ENCODE assay signal across 8 cellular contexts in genomic region chr5:142324871-142325676, GRCh38. TPM values are rescaled to one million over a fixed set of nuclear protein-coding genes. Genes with fewer than 3 reads are reported as not detected.
DNase-seq lines count a peak whose midpoint lies in the region; ATAC-seq and TF ChIP-seq lines count a peak whose summit lies in the region.

A gene with protein sequence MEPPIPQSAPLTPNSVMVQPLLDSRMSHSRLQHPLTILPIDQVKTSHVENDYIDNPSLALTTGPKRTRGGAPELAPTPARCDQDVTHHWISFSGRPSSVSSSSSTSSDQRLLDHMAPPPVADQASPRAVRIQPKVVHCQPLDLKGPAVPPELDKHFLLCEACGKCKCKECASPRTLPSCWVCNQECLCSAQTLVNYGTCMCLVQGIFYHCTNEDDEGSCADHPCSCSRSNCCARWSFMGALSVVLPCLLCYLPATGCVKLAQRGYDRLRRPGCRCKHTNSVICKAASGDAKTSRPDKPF (minus strand): TSS chr5:142325021. CDS start chr5:142315108, 9,913 bp downstream.

- H3F3A ChIP-seq in DOHH2 (ENCODE audit: control insufficient read depth, insufficient read depth): no peaks in the 10 kb centered on the region

- H3K4me1 ChIP-seq in DOHH2 (ENCODE audit: control insufficient read depth, low read length): peaks cover 9% of the 10 kb centered on the region; the same call in 1 of the 2 replicates

- peak; percentile 86 to 91 for DNase-seq in Kasumi-1 (lab: John Stamatoyannopoulos, UW)
- peak; percentile 98 for DNase-seq in RPMI7951 (ENCODE audit: low read depth)
- peak; percentile 78 for DNase-seq in activated T-helper 2 cell treated with anti-CD3 and anti-CD28 coated beads, Interferon-gamma antibody, Interleukin-2, Interleukin-4, amounts not matched to agents 10 μg/mL and 5 μg/mL and 100 μg/mL, durations not matched to agents 14 hours and 24 hours and 36 hours (ENCODE audit: low spot score)
- DNase-seq in fibroblast of peridontal ligament (ENCODE audit: extremely low read depth): peak; percentile 98
- peak; percentile 69 to 90 (median 78) for DNase-seq in naive thymus-derived CD8-positive, alpha-beta T cell
- peak; percentile 86 for DNase-seq in stimulated activated naive B cell treated with anti-CD40 and anti-IgM and Interleukin-4, amounts not matched to agents 10 μg/mL and 1 μg/mL and 100 μg/mL, for 72 hours

- H3K27me3 Mint-ChIP-seq in activated T-helper 2 cell treated with anti-CD3 and anti-CD28 coated beads, Interferon-gamma antibody, Interleukin-2, Interleukin-4, amounts not matched to agents 10 μg/mL and 5 μg/mL and 100 μg/mL, durations not matched to agents 14 hours and 24 hours and 36 hours (ENCODE audit: low read depth): peaks cover 40% of the 10 kb centered on the region
- peaks cover 43 to 98% (median 63%) of the 10 kb centered on the region in 5 donors for H3K27me3 Mint-ChIP-seq in naive thymus-derived CD8-positive, alpha-beta T cell
- peaks cover 78 to 81% of the 10 kb centered on the region in 2 donors for H3K27me3 Mint-ChIP-seq in stimulated activated naive B cell treated with anti-CD40 and anti-IgM and Interleukin-4, amounts not matched to agents 10 μg/mL and 1 μg/mL and 100 μg/mL, for 72 hours

- no peaks in the 10 kb centered on the region for H3K9me3 Mint-ChIP-seq in activated T-helper 2 cell treated with anti-CD3 and anti-CD28 coated beads, Interferon-gamma antibody, Interleukin-2, Interleukin-4, amounts not matched to agents 10 μg/mL and 5 μg/mL and 100 μg/mL, durations not matched to agents 14 hours and 24 hours and 36 hours
- no peaks in the 10 kb centered on the region for H3K9me3 Mint-ChIP-seq in naive thymus-derived CD8-positive, alpha-beta T cell
- H3K9me3 Mint-ChIP-seq in stimulated activated naive B cell treated with anti-CD40 and anti-IgM and Interleukin-4, amounts not matched to agents 10 μg/mL and 1 μg/mL and 100 μg/mL, for 72 hours: no peaks in the 10 kb centered on the region

- no peaks in the 10 kb centered on the region for H3K36me3 ChIP-seq in DOHH2 (ENCODE audit: control insufficient read depth, low read length)

- peaks cover 31% of the 10 kb centered on the region for H3K4me1 Mint-ChIP-seq in activated T-helper 2 cell treated with anti-CD3 and anti-CD28 coated beads, Interferon-gamma antibody, Interleukin-2, Interleukin-4, amounts not matched to agents 10 μg/mL and 5 μg/mL and 100 μg/mL, durations not matched to agents 14 hours and 24 hours and 36 hours (ENCODE audit: low read depth)
- H3K4me1 Mint-ChIP-seq in naive thymus-derived CD8-positive, alpha-beta T cell: peaks cover 16 to 48% (median 30%) of the 10 kb centered on the region in 4 donors
- peaks cover 28 to 53% of the 10 kb centered on the region in 2 donors for H3K4me1 Mint-ChIP-seq in stimulated activated naive B cell treated with anti-CD40 and anti-IgM and Interleukin-4, amounts not matched to agents 10 μg/mL and 1 μg/mL and 100 μg/mL, for 72 hours

- POLR2A ChIA-PET in naive thymus-derived CD8-positive, alpha-beta T cell (lab: Charles Lee): interaction anchor here (0.6 to 2.8 kb wide), 7 partner anchors 14 to 356 kb away, joined by 3 to 19 read pairs (median 3); partner anchors contain the start of gene RNF14

- H3K79me2 ChIP-seq in DOHH2 (ENCODE audit: control insufficient read depth, low read length): no peaks in the 10 kb centered on the region

- intact Hi-C loops in activated T-helper 2 cell treated with anti-CD3 and anti-CD28 coated beads, Interferon-gamma antibody, Interleukin-2, Interleukin-4, amounts not matched to agents 10 μg/mL and 5 μg/mL and 100 μg/mL, durations not matched to agents 14 hours and 24 hours and 36 hours (cut with micrococcal nuclease): loop anchor here (1.0 to 2.0 kb wide), 2 partner anchors 32 to 108 kb away; no protein-coding TSS in a partner anchor

- H3K4me2 ChIP-seq in DOHH2 (ENCODE audit: low read length): peak within 1 kb of the TSS; percentile 49

- no peaks in the 10 kb centered on the region for H3K9me2 ChIP-seq in DOHH2 (replicated peaks; ENCODE audit: control insufficient read depth, low read length)

- H3K4me3 Mint-ChIP-seq in activated T-helper 2 cell treated with anti-CD3 and anti-CD28 coated beads, Interferon-gamma antibody, Interleukin-2, Interleukin-4, amounts not matched to agents 10 μg/mL and 5 μg/mL and 100 μg/mL, durations not matched to agents 14 hours and 24 hours and 36 hours (ENCODE audit: low read depth): peak within 1 kb of the TSS; percentile 83
- peak within 1 kb of the TSS; percentile 78 to 92 (median 88) for H3K4me3 Mint-ChIP-seq in naive thymus-derived CD8-positive, alpha-beta T cell
- H3K4me3 Mint-ChIP-seq in stimulated activated naive B cell treated with anti-CD40 and anti-IgM and Interleukin-4, amounts not matched to agents 10 μg/mL and 1 μg/mL and 100 μg/mL, for 72 hours: peak within 1 kb of the TSS; percentile 84 to 87

- peaks cover 63% of the 10 kb centered on the region for H3K27me3 ChIP-seq in DOHH2 (ENCODE audit: control insufficient read depth, low read length)

- no peak within 1 kb of the TSS for H3K27ac ChIP-seq in DOHH2 (ENCODE audit: low read depth, low read length)

- no peaks in the 10 kb centered on the region for H3K9me3 ChIP-seq in DOHH2 (ENCODE audit: control insufficient read depth, insufficient read depth, low read length)

- peak within 1 kb of the TSS; percentile 20; the same call in 1 of the 2 replicates for H3K4me3 ChIP-seq in DOHH2 (ENCODE audit: low read length)

- H3K27ac Mint-ChIP-seq in activated T-helper 2 cell treated with anti-CD3 and anti-CD28 coated beads, Interferon-gamma antibody, Interleukin-2, Interleukin-4, amounts not matched to agents 10 μg/mL and 5 μg/mL and 100 μg/mL, durations not matched to agents 14 hours and 24 hours and 36 hours: peak within 1 kb of the TSS; percentile 55
- H3K27ac Mint-ChIP-seq in naive thymus-derived CD8-positive, alpha-beta T cell: peak within 1 kb of the TSS in 5 of 10 donors; percentile 31 to 86 (median 52)
- H3K27ac Mint-ChIP-seq in stimulated activated naive B cell treated with anti-CD40 and anti-IgM and Interleukin-4, amounts not matched to agents 10 μg/mL and 1 μg/mL and 100 μg/mL, for 72 hours: peak within 1 kb of the TSS; percentile 79

- ATAC-seq in GM21825 (IDR thresholded peaks at IDR 0.05; ENCODE audit: unreplicated experiment): peak; percentile 63
- ATAC-seq in naive thymus-derived CD8-positive, alpha-beta T cell: peak; percentile 75 to 79
- peak; percentile 85 to 91 for ATAC-seq in stimulated activated naive B cell treated with anti-CD40 and anti-IgM and Interleukin-4, amounts not matched to agents 10 μg/mL and 1 μg/mL and 100 μg/mL, for 72 hours (replicated peaks)

- TF ChIP-seq CTCF in DOHH2 (IDR thresholded peaks at IDR 0.05; ENCODE audit: low read depth, low read length, poor library complexity, severe bottlenecking): no peak

- peaks cover 17% of the 10 kb centered on the region for H4K20me1 ChIP-seq in DOHH2 (ENCODE audit: control insufficient read depth, insufficient read depth, low read depth, low read length)

- H3K36me3 Mint-ChIP-seq in activated T-helper 2 cell treated with anti-CD3 and anti-CD28 coated beads, Interferon-gamma antibody, Interleukin-2, Interleukin-4, amounts not matched to agents 10 μg/mL and 5 μg/mL and 100 μg/mL, durations not matched to agents 14 hours and 24 hours and 36 hours (ENCODE audit: low read depth): no peaks in the 10 kb centered on the region
- H3K36me3 Mint-ChIP-seq in naive thymus-derived CD8-positive, alpha-beta T cell: no peaks in the 10 kb centered on the region
- no peaks in the 10 kb centered on the region for H3K36me3 Mint-ChIP-seq in stimulated activated naive B cell treated with anti-CD40 and anti-IgM and Interleukin-4, amounts not matched to agents 10 μg/mL and 1 μg/mL and 100 μg/mL, for 72 hours

RNA-seq across cellular contexts. Expression of the gene that starts here (rescaled TPM):
- total RNA-seq in RPMI7951 (2014; rRNA removed; shearing (Covaris generic)): 23.7 TPM in 2 replicates
- 0.64 TPM in 2 replicates for total RNA-seq in activated T-helper 2 cell treated with anti-CD3 and anti-CD28 coated beads, Interferon-gamma antibody, Interleukin-2, Interleukin-4, amounts not matched to agents 10 μg/mL and 5 μg/mL and 100 μg/mL, durations not matched to agents 14 hours and 24 hours and 36 hours
- total RNA-seq in naive thymus-derived CD8-positive, alpha-beta T cell: not detected
- polyA plus RNA-seq in naive thymus-derived CD8-positive, alpha-beta T cell: not detected

Comparison
In these comparisons a context has a peak if more than half of its experiments do, and no peak if none do; other contexts are left out.
1. RNA of the gene that starts here (total RNA-seq): 23.7 TPM in RPMI7951; 0.64 TPM in activated T-helper 2 cell treated with anti-CD3 and anti-CD28 coated beads, Interferon-gamma antibody, Interleukin-2, Interleukin-4, amounts not matched to agents 10 μg/mL and 5 μg/mL and 100 μg/mL, durations not matched to agents 14 hours and 24 hours and 36 hours and not detected in naive thymus-derived CD8-positive, alpha-beta T cell; every median in the first group is over 10 times any median in the second.
2. Peak in DNase-seq in activated T-helper 2 cell treated with anti-CD3 and anti-CD28 coated beads, Interferon-gamma antibody, Interleukin-2, Interleukin-4, amounts not matched to agents 10 μg/mL and 5 μg/mL and 100 μg/mL, durations not matched to agents 14 hours and 24 hours and 36 hours; RNA of the gene not detected or under 1 TPM.
3. Peak in DNase-seq and ATAC-seq in naive thymus-derived CD8-positive, alpha-beta T cell; RNA of the gene not detected or under 1 TPM.
4. Peak in every context shown above with its lines, with median percentiles within 50 percentile points of each other: ATAC-seq, DNase-seq and H3K4me3 Mint-ChIP-seq.